In the genomic region with DNA sequence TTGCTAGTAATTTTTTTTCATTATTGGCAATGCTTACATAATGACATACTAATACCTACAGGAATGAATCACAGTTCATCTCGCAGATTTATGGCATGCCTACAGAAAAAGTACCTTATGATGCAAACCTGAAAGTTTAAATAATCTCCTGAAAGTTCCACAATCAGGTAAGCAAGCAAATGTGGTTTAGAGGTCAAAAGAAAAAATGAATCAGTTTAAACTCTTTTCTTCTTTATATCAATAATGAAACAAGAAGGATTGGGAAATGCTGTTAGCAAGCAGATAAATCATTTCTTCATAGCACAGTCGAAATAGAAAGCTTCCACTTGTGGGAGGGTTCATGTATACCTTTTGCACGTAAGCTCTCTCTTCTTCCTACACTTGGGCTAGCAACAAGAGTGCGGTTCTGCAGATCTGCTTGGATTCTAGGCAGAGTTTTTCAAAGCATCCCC, we compare ENCODE assay signal across 11 cellular contexts. TPM values are rescaled to one million over a fixed set of nuclear protein-coding genes. Genes with fewer than 3 reads are reported as not detected.
DNase-seq lines count a peak whose midpoint lies in the region; ATAC-seq, FAIRE-seq and TF ChIP-seq lines count a peak whose summit lies in the region.
"Had no signal": no experiment of that assay in that cellular context is flagged by ENCODE, and none has a peak within 500 bp of the region (broad histone marks: within the 10 kb centered on the region; RNA-seq: fewer than 3 reads in every experiment).

No MANE protein-coding gene starts in this region.

- H3K4me1 ChIP-seq in MM.1S (ENCODE audit: low read length), result peaks cover 10% of the 10 kb centered on the region

- H4K20me1 ChIP-seq in MM.1S (ENCODE audit: insufficient read depth, low read length), result no peaks in the 10 kb centered on the region
- H4K20me1 ChIP-seq: BLaER1 treated with 17β-estradiol and CSF1 and Interleukin-3, amounts not matched to agents 10 nM and 100 nM had no signal

- peaks cover 15% of the 10 kb centered on the region for H3K36me3 Mint-ChIP-seq in T-helper 17 cell (ENCODE audit: low read depth)

- H3K4me2 ChIP-seq in MM.1S (ENCODE audit: low read depth, low read length), result peak overlapping the region; percentile 45
- H3K4me2 ChIP-seq: BLaER1 treated with 17β-estradiol and CSF1 and Interleukin-3, amounts not matched to agents 10 nM and 100 nM had no signal

- no peaks in the 10 kb centered on the region for H3K27me3 Mint-ChIP-seq in T-helper 17 cell

- H3K4me3 ChIP-seq in GM06990 (replicated peaks; ENCODE audit: low read depth, low read length) (no peak overlapping the region), MM.1S (ENCODE audit: low read length) (peak overlapping the region; percentile 2)
- H3K4me3 ChIP-seq: BLaER1 treated with 17β-estradiol and CSF1 and Interleukin-3, amounts not matched to agents 10 nM and 100 nM had no signal

- no peaks in the 10 kb centered on the region for H3K9me2 ChIP-seq in MM.1S (replicated peaks; ENCODE audit: insufficient read depth, low read length)

- TF ChIP-seq CTCF in GM06990 (IDR thresholded peaks at IDR 0.05; ENCODE audit: insufficient read depth, low read length, poor library complexity, severe bottlenecking), result no peak
- TF ChIP-seq CTCF in MM.1S (IDR thresholded peaks at IDR 0.05; ENCODE audit: low read length), result no peak
- TF ChIP-seq CTCF in omental fat pad (IDR thresholded peaks at IDR 0.05), result no peak

- H3F3A ChIP-seq in MM.1S (ENCODE audit: insufficient read depth, low read length), result peaks cover 6% of the 10 kb centered on the region

- H3K79me2 ChIP-seq in MM.1S (ENCODE audit: low read length), result no peaks in the 10 kb centered on the region

- peak; percentile 34 for DNase-seq in GM06990 (ENCODE audit: extremely low read depth, insufficient read length)
- peak; percentile 83 for DNase-seq in MM.1S
- DNase-seq in GM12891 (ENCODE audit: insufficient read length, low spot score), result no peak
- no peak for DNase-seq in T-helper 17 cell
- DNase-seq in omental fat pad (ENCODE audit: low spot score), result no peak
- DNase-seq in cerebellar nuclear complex (lab: John Stamatoyannopoulos, UW), result no peak
- DNase-seq: SHP77 had no signal

- no peak overlapping the region for H3K4me3 Mint-ChIP-seq in T-helper 17 cell

- no peak for TF ChIP-seq POLR2A in GM12891 (IDR thresholded peaks at IDR 0.05; ENCODE audit: low read depth, low read length)

- H2AFZ ChIP-seq in MM.1S (ENCODE audit: low read length), result no peak overlapping the region

- peak overlapping the region; percentile 15; the same call in 1 of the 2 replicates for H3K27ac ChIP-seq in MM.1S (ENCODE audit: low read length)
- H3K27ac ChIP-seq: BLaER1 treated with 17β-estradiol and CSF1 and Interleukin-3, amounts not matched to agents 10 nM and 100 nM had no signal

- no peak overlapping the region for H3K27ac Mint-ChIP-seq in T-helper 17 cell

- H3K36me3 ChIP-seq in GM06990 (ENCODE audit: control insufficient read depth, insufficient read depth, low read length) (no peaks in the 10 kb centered on the region), MM.1S (replicated peaks; ENCODE audit: insufficient read depth, low read length) (no peaks in the 10 kb centered on the region)
- H3K36me3 ChIP-seq: BLaER1 treated with 17β-estradiol and CSF1 and Interleukin-3, amounts not matched to agents 10 nM and 100 nM had no signal

- peak; percentile 81 for ATAC-seq in GM19035 (IDR thresholded peaks at IDR 0.05; ENCODE audit: unreplicated experiment)
- peak; percentile 78 for ATAC-seq in HG02840 (IDR thresholded peaks at IDR 0.05; ENCODE audit: low FRiP score, unreplicated experiment)
- ATAC-seq in T-helper 17 cell, result no peak
- no peak for ATAC-seq in omental fat pad (ENCODE audit: low FRiP score)

- peaks cover 28% of the 10 kb centered on the region for H3K4me1 Mint-ChIP-seq in T-helper 17 cell

- FAIRE-seq in GM12891 (lab: Jason Lieb, UNC), result no peak
- FAIRE-seq: islet of Langerhans had no signal

- H3K9me3 ChIP-seq in MM.1S (replicated peaks; ENCODE audit: insufficient read depth, low read length) (no peaks in the 10 kb centered on the region), T-helper 17 cell (ENCODE audit: control insufficient read depth, low read length, poor library complexity, severe bottlenecking) (no peaks in the 10 kb centered on the region)
- H3K9me3 ChIP-seq: BLaER1 treated with 17β-estradiol and CSF1 and Interleukin-3, amounts not matched to agents 10 nM and 100 nM had no signal

- H3K27me3 ChIP-seq in GM06990 (replicated peaks; ENCODE audit: control insufficient read depth, insufficient read depth, low read length) (no peaks in the 10 kb centered on the region), MM.1S (replicated peaks; ENCODE audit: insufficient read depth, low read length) (no peaks in the 10 kb centered on the region; the same call in 1 of the 2 replicates)
- H3K27me3 ChIP-seq: BLaER1 treated with 17β-estradiol and CSF1 and Interleukin-3, amounts not matched to agents 10 nM and 100 nM had no signal

- H3K9ac ChIP-seq in MM.1S (ENCODE audit: low read length), result no peak overlapping the region
- H3K9ac ChIP-seq: BLaER1 treated with 17β-estradiol and CSF1 and Interleukin-3, amounts not matched to agents 10 nM and 100 nM had no signal

TF ChIP-seq in GM12891, 5 proteins besides CTCF, POLR2A, EP300 and RAD21:
- TF ChIP-seq POU2F2 (IDR thresholded peaks at IDR 0.05; ENCODE audit: low read depth, low read length) (no peak), POLR2AphosphoS5 (IDR thresholded peaks at IDR 0.05; ENCODE audit: low read depth, low read length) (no peak), TAF1 (IDR thresholded peaks at IDR 0.05; ENCODE audit: low read depth, low read length) (no peak), SPI1 (IDR thresholded peaks at IDR 0.05; ENCODE audit: low read depth, low read length) (no peak), PAX5 (IDR thresholded peaks at IDR 0.05; ENCODE audit: insufficient read depth, low read length, severe bottlenecking) (no peak)

RNA-seq across cellular contexts. Expression of a gene that starts 53.7 kb away (rescaled TPM):
- polyA plus RNA-seq in GM12891 (2012; ENCODE audit: low read depth, missing spikeins), result 47.1 TPM
- total RNA-seq in T-helper 17 cell (100 to 1,000 TPM; 104 to 193 TPM), omental fat pad (100 to 1,000 TPM in 1 of 4 donors, 10 to 100 TPM in 3; 79.7 to 102 (median 85.6) TPM)

Comparison
In these comparisons a context has a peak if more than half of its experiments do, and no peak if none do; other contexts are left out.
1. DNase-seq: peak in GM06990 (single experiment) and MM.1S (single experiment); none in GM12891 (single experiment), T-helper 17 cell (0 of 3), omental fat pad (single experiment) and cerebellar nuclear complex (0 of 2).
2. ATAC-seq: peak in GM19035 (single experiment) and HG02840 (single experiment); none in T-helper 17 cell (single experiment) and omental fat pad (single experiment).